1 cellular context compared by ENCODE assay signal in the genomic region with DNA sequence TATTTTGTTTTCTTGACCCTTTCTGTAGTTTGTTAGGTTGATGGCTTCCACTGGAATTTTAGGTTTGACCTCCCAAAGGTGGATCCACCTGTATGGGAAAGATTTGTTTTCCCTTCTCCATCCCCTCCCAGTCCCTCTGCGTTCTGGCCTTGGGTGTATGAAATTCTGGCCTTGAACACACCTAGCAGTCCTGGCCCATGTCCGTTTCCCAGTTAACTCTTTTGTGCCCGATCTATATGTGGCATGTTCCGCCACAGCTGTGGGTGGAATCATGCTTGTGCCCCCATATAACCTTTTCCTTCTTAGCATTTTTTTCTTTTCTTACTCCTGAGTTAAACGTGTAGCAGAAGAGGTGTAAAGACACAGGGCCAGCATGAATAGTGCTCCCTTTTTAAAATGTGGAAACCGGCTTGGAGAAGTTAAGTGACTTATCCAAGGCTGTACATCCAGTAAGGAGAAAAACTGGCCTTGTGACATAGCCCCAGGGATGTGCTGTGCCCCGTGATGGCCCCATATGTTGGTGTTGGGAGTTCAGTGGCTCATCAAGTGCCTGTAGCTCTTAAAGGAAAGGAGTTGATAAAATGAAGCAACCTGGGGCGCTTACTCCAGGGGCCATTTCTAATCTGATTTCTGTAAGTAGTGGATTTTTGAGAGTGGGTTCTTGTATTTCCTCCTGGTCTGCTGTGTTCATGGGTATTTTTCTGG.
A peak's percentile ranks its signal among the peaks of the same experiment; 100 is the strongest.
TF ChIP-seq lines count a peak whose summit lies in the region.

No MANE protein-coding gene starts in this region.

TF ChIP-seq in HepG2, 621 proteins besides CTCF, POLR2A, EP300 and RAD21 (continued from another document and continues in another):
- TF ChIP-seq, protein P1, sequence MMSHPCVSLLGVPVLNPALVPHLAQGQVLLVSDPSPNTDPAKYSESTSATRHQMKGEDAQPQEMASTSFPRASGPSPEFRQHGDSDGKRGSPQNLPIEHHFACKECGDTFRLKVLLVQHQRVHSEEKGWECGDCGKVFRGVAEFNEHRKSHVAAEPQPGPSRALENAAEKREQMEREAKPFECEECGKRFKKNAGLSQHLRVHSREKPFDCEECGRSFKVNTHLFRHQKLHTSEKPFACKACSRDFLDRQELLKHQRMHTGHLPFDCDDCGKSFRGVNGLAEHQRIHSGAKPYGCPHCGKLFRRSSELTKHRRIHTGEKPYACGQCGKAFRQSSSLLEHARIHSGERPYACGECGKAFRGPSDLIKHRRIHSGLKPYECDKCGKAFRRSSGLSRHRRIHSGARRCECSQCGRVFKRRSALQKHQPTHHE (CRISPR knock-in tag; IDR thresholded peaks at IDR 0.05; ENCODE audit: borderline replicate concordance) = no peak
- TF ChIP-seq MBD4 (IDR thresholded peaks at IDR 0.05; ENCODE audit: borderline replicate concordance, low read length) (no peak), NFKBIZ (CRISPR knock-in tag; IDR thresholded peaks at IDR 0.05) (no peak), NCOA1 (CRISPR knock-in tag; IDR thresholded peaks at IDR 0.05) (no peak), TBX2 (CRISPR knock-in tag; IDR thresholded peaks at IDR 0.05; ENCODE audit: borderline replicate concordance) (no peak; the same call in 1 of the 2 replicates), SP5 (CRISPR knock-in tag; IDR thresholded peaks at IDR 0.05; ENCODE audit: borderline replicate concordance, low read depth) (peak; percentile 59; the same call in 1 of the 2 replicates), ZNF530 (CRISPR knock-in tag; IDR thresholded peaks at IDR 0.05; ENCODE audit: low read depth) (no peak), MYNN (CRISPR knock-in tag; IDR thresholded peaks at IDR 0.05; ENCODE audit: low read depth) (no peak), SP2 (CRISPR knock-in tag; IDR thresholded peaks at IDR 0.05) (no peak), STAG1 (CRISPR knock-in tag; IDR thresholded peaks at IDR 0.05) (no peak; the same call in 1 of the 2 replicates), ZNF605 (CRISPR knock-in tag; IDR thresholded peaks at IDR 0.05) (no peak), ZNF549 (CRISPR knock-in tag; IDR thresholded peaks at IDR 0.05) (no peak), SNRNP70 (IDR thresholded peaks at IDR 0.05; ENCODE audit: low read depth, low read length) (no peak), ZC3H13 (CRISPR knock-in tag; IDR thresholded peaks at IDR 0.05) (no peak), RFX1 (IDR thresholded peaks at IDR 0.05) (no peak), CHCHD3 (CRISPR knock-in tag; IDR thresholded peaks at IDR 0.05) (no peak), NCOA5 (CRISPR knock-in tag; IDR thresholded peaks at IDR 0.05) (no peak), HDAC1 (CRISPR knock-in tag; IDR thresholded peaks at IDR 0.05) (peak; percentile 73; the same call in 1 of the 2 replicates), ZNF720 (CRISPR knock-in tag; IDR thresholded peaks at IDR 0.05) (no peak), RARA (CRISPR knock-in tag; IDR thresholded peaks at IDR 0.05) (peak; percentile 64), SRY (CRISPR knock-in tag; IDR thresholded peaks at IDR 0.05) (peak; percentile 54; the same call in 1 of the 2 replicates), EEA1 (CRISPR knock-in tag; IDR thresholded peaks at IDR 0.05; ENCODE audit: borderline replicate concordance) (no peak), SALL1 (CRISPR knock-in tag; IDR thresholded peaks at IDR 0.05) (peak; percentile 92), TEAD3 (CRISPR knock-in tag; optimal IDR thresholded peaks at IDR 0.05; ENCODE audit: borderline replicate concordance) (peak; percentile 61)
- TF ChIP-seq, protein P2, sequence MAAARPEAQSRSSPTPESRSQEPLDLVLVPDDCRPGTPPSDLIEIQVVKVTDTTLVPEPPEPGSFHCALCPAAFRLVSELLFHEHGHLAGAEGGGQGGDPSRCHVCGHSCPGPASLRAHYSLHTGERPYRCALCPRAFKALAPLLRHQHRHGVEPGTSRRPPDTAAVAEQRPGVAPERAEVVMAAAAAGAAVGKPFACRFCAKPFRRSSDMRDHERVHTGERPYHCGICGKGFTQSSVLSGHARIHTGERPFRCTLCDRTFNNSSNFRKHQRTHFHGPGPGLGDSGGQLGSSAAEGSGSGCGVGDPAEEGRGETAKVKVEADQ (CRISPR knock-in tag; IDR thresholded peaks at IDR 0.05; ENCODE audit: borderline replicate concordance) = no peak
- TF ChIP-seq, protein P3, sequence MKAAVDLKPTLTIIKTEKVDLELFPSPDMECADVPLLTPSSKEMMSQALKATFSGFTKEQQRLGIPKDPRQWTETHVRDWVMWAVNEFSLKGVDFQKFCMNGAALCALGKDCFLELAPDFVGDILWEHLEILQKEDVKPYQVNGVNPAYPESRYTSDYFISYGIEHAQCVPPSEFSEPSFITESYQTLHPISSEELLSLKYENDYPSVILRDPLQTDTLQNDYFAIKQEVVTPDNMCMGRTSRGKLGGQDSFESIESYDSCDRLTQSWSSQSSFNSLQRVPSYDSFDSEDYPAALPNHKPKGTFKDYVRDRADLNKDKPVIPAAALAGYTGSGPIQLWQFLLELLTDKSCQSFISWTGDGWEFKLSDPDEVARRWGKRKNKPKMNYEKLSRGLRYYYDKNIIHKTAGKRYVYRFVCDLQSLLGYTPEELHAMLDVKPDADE (CRISPR knock-in tag; IDR thresholded peaks at IDR 0.05) = no peak
- TF ChIP-seq, protein P4, sequence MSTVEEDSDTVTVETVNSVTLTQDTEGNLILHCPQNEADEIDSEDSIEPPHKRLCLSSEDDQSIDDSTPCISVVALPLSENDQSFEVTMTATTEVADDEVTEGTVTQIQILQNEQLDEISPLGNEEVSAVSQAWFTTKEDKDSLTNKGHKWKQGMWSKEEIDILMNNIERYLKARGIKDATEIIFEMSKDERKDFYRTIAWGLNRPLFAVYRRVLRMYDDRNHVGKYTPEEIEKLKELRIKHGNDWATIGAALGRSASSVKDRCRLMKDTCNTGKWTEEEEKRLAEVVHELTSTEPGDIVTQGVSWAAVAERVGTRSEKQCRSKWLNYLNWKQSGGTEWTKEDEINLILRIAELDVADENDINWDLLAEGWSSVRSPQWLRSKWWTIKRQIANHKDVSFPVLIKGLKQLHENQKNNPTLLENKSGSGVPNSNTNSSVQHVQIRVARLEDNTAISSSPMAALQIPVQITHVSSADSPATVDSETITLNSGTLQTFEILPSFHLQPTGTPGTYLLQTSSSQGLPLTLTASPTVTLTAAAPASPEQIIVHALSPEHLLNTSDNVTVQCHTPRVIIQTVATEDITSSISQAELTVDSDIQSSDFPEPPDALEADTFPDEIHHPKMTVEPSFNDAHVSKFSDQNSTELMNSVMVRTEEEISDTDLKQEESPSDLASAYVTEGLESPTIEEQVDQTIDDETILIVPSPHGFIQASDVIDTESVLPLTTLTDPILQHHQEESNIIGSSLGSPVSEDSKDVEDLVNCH (CRISPR knock-in tag; IDR thresholded peaks at IDR 0.05) = no peak
- TF ChIP-seq, protein P5, sequence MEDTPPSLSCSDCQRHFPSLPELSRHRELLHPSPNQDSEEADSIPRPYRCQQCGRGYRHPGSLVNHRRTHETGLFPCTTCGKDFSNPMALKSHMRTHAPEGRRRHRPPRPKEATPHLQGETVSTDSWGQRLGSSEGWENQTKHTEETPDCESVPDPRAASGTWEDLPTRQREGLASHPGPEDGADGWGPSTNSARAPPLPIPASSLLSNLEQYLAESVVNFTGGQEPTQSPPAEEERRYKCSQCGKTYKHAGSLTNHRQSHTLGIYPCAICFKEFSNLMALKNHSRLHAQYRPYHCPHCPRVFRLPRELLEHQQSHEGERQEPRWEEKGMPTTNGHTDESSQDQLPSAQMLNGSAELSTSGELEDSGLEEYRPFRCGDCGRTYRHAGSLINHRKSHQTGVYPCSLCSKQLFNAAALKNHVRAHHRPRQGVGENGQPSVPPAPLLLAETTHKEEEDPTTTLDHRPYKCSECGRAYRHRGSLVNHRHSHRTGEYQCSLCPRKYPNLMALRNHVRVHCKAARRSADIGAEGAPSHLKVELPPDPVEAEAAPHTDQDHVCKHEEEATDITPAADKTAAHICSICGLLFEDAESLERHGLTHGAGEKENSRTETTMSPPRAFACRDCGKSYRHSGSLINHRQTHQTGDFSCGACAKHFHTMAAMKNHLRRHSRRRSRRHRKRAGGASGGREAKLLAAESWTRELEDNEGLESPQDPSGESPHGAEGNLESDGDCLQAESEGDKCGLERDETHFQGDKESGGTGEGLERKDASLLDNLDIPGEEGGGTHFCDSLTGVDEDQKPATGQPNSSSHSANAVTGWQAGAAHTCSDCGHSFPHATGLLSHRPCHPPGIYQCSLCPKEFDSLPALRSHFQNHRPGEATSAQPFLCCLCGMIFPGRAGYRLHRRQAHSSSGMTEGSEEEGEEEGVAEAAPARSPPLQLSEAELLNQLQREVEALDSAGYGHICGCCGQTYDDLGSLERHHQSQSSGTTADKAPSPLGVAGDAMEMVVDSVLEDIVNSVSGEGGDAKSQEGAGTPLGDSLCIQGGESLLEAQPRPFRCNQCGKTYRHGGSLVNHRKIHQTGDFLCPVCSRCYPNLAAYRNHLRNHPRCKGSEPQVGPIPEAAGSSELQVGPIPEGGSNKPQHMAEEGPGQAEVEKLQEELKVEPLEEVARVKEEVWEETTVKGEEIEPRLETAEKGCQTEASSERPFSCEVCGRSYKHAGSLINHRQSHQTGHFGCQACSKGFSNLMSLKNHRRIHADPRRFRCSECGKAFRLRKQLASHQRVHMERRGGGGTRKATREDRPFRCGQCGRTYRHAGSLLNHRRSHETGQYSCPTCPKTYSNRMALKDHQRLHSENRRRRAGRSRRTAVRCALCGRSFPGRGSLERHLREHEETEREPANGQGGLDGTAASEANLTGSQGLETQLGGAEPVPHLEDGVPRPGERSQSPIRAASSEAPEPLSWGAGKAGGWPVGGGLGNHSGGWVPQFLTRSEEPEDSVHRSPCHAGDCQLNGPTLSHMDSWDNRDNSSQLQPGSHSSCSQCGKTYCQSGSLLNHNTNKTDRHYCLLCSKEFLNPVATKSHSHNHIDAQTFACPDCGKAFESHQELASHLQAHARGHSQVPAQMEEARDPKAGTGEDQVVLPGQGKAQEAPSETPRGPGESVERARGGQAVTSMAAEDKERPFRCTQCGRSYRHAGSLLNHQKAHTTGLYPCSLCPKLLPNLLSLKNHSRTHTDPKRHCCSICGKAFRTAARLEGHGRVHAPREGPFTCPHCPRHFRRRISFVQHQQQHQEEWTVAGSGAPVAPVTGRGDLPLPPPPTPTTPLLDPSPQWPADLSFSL (CRISPR knock-in tag; IDR thresholded peaks at IDR 0.05) = no peak
- TF ChIP-seq, protein P6, sequence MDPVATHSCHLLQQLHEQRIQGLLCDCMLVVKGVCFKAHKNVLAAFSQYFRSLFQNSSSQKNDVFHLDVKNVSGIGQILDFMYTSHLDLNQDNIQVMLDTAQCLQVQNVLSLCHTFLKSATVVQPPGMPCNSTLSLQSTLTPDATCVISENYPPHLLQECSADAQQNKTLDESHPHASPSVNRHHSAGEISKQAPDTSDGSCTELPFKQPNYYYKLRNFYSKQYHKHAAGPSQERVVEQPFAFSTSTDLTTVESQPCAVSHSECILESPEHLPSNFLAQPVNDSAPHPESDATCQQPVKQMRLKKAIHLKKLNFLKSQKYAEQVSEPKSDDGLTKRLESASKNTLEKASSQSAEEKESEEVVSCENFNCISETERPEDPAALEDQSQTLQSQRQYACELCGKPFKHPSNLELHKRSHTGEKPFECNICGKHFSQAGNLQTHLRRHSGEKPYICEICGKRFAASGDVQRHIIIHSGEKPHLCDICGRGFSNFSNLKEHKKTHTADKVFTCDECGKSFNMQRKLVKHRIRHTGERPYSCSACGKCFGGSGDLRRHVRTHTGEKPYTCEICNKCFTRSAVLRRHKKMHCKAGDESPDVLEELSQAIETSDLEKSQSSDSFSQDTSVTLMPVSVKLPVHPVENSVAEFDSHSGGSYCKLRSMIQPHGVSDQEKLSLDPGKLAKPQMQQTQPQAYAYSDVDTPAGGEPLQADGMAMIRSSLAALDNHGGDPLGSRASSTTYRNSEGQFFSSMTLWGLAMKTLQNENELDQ (CRISPR knock-in tag; IDR thresholded peaks at IDR 0.05; ENCODE audit: borderline replicate concordance) = peak; percentile 40; the same call in 1 of the 2 replicates
- TF ChIP-seq, protein P7, sequence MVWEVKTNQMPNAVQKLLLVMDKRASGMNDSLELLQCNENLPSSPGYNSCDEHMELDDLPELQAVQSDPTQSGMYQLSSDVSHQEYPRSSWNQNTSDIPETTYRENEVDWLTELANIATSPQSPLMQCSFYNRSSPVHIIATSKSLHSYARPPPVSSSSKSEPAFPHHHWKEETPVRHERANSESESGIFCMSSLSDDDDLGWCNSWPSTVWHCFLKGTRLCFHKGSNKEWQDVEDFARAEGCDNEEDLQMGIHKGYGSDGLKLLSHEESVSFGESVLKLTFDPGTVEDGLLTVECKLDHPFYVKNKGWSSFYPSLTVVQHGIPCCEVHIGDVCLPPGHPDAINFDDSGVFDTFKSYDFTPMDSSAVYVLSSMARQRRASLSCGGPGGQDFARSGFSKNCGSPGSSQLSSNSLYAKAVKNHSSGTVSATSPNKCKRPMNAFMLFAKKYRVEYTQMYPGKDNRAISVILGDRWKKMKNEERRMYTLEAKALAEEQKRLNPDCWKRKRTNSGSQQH (CRISPR knock-in tag; IDR thresholded peaks at IDR 0.05; ENCODE audit: low read depth) = 0 out of 2 replicates have a peak, but pooled peaks have one; percentile 67
- TF ChIP-seq, protein P8, sequence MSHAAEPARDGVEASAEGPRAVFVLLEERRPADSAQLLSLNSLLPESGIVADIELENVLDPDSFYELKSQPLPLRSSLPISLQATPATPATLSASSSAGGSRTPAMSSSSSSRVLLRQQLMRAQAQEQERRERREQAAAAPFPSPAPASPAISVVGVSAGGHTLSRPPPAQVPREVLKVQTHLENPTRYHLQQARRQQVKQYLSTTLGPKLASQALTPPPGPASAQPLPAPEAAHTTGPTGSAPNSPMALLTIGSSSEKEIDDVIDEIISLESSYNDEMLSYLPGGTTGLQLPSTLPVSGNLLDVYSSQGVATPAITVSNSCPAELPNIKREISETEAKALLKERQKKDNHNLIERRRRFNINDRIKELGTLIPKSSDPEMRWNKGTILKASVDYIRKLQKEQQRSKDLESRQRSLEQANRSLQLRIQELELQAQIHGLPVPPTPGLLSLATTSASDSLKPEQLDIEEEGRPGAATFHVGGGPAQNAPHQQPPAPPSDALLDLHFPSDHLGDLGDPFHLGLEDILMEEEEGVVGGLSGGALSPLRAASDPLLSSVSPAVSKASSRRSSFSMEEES (CRISPR knock-in tag; IDR thresholded peaks at IDR 0.05) = no peak; the same call in 1 of the 2 replicates
